ENCODE assay signal across 8 cellular contexts in the genomic region with DNA sequence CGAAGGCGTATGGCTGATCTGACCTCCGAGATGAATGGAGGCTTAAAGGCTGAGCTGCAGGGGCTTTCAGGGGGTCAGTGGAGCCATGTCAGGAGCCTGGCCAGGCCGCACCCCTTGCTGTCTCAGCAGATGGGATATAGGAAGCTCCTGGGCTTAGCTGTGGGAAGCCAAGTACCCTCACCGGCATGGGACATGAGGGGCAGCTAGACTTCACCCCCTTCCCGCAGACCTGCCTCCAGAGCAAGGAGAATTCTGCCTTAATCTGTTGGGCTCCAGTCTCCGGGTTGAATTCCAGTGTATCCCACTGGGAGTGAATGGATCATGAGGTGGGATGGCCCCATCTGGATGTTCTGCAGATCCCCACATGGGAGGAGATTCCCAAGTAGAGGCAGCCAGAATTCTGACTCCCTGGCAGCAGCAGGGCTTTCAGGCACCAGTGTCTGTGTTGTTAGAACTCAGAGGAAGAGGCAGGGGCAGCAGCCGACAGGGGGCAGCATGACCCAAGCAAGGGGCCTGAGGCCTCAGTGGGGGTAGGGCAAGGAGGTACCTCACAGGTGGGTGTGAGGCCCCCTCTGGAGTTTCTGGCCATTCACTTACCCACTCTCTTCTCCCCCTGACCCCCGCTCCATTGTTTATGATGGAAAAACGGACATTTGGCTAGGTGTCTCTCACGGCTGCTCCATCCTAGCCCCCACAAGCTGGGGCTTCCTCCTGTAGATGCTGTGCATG. TPM values are rescaled to one million over a fixed set of nuclear protein-coding genes. Genes with fewer than 3 reads are reported as not detected.
A peak's percentile ranks its signal among the peaks of the same experiment; 100 is the strongest.
DNase-seq lines count a peak whose midpoint lies in the region; ATAC-seq and TF ChIP-seq lines count a peak whose summit lies in the region.

No MANE protein-coding gene starts in this region.

- H3K4me3 ChIP-seq in CD8-positive, alpha-beta T cell (ENCODE audit: low read depth, low read length), result no peak overlapping the region
- no peak overlapping the region for H3K4me3 ChIP-seq in WI38 (ENCODE audit: low read depth, low read length)
- no peak overlapping the region for H3K4me3 ChIP-seq in brain microvascular endothelial cell (ENCODE audit: low read depth, low read length)

- CTCF ChIA-PET in CD8-positive, alpha-beta T cell (lab: Charles Lee), result interaction anchor here (0.6 to 4.4 kb wide), 15 partner anchors 8 to 315 kb away, joined by 3 to 70 read pairs (median 5); partner anchors contain the start of gene SH2D6

- H3K9me3 Mint-ChIP-seq in CD8-positive, alpha-beta T cell, result no peaks in the 10 kb centered on the region

- in situ Hi-C loops in brain microvascular endothelial cell (cut with HindIII; ENCODE audit: low pct_ligation_motif_present, low sequenced_read_pairs), result no loop called here

- no peaks in the 10 kb centered on the region for H3K27me3 Mint-ChIP-seq in CD8-positive, alpha-beta T cell (ENCODE audit: low read depth)

- H3K27ac ChIP-seq in CD8-positive, alpha-beta T cell (ENCODE audit: low read depth, low read length), result no peak overlapping the region
- H3K27ac ChIP-seq in brain microvascular endothelial cell, result no peak overlapping the region

- H3K4me1 Mint-ChIP-seq in CD8-positive, alpha-beta T cell (ENCODE audit: low read depth), result peaks cover 4% of the 10 kb centered on the region

- H3K27ac Mint-ChIP-seq in CD8-positive, alpha-beta T cell, result no peak overlapping the region

- peaks cover 9% of the 10 kb centered on the region for H3K4me1 ChIP-seq in CD8-positive, alpha-beta T cell (ENCODE audit: insufficient read depth, low read length)

- peak; percentile 59 to 86 (median 70) for DNase-seq in CD8-positive, alpha-beta T cell
- DNase-seq in HuH-7.5 (ENCODE audit: low spot score), result peak; percentile 62
- no peak for DNase-seq in brain microvascular endothelial cell
- peak; percentile 69 for DNase-seq in medulla oblongata (ENCODE audit: extremely low spot score)
- peak; percentile 45 to 54 for DNase-seq in stimulated activated CD8-positive, alpha-beta memory T cell treated with anti-CD3 and anti-CD28 coated beads, Interleukin-4, amount 100 ng/mL, for 4 hours (ENCODE audit: low read depth in 2 of 2, low spot score in 1 of 2)
- no peak for DNase-seq in NCI-H2171 treated with DMSO at 0.1 percent for 48 hours (lab: John Stamatoyannopoulos, UW)
- no peak for DNase-seq in NCI-H1417 treated with DMSO at 0.1 percent for 48 hours (lab: John Stamatoyannopoulos, UW)

- H3K4me3 Mint-ChIP-seq in CD8-positive, alpha-beta T cell, result no peak overlapping the region

- peaks cover 3% of the 10 kb centered on the region for H3K36me3 ChIP-seq in CD8-positive, alpha-beta T cell (ENCODE audit: insufficient read depth, low read length)
- peaks cover 14% of the 10 kb centered on the region for H3K36me3 ChIP-seq in brain microvascular endothelial cell (replicated peaks)

- intact Hi-C loops in CD8-positive, alpha-beta T cell (cut with DNase I, micrococcal nuclease), result loop anchor here (1.0 to 5.0 kb wide), 6 partner anchors 29 to 424 kb away; no protein-coding TSS in a partner anchor

- peak; percentile 81 for ATAC-seq in CD8-positive, alpha-beta T cell

- POLR2A ChIA-PET in CD8-positive, alpha-beta T cell (lab: Charles Lee), result interaction anchor here (0.9 kb wide), 1 partner anchor 161 kb away, joined by 3 read pairs; no protein-coding TSS in a partner anchor

- no peaks in the 10 kb centered on the region for H3K9me3 ChIP-seq in CD8-positive, alpha-beta T cell (ENCODE audit: low read length)

- peak; percentile 49 for TF ChIP-seq CTCF in CD8-positive, alpha-beta T cell (IDR thresholded peaks at IDR 0.05)
- TF ChIP-seq CTCF in WI38 (IDR thresholded peaks at IDR 0.05; ENCODE audit: low read depth, low read length) (peak; percentile 81), brain microvascular endothelial cell (IDR thresholded peaks at IDR 0.05; ENCODE audit: low read depth, low read length, missing control alignments) (peak; percentile 91)

- H3K36me3 Mint-ChIP-seq in CD8-positive, alpha-beta T cell, result peaks cover 38% of the 10 kb centered on the region

- H3K27me3 ChIP-seq in CD8-positive, alpha-beta T cell (ENCODE audit: insufficient read depth, low read length), result no peaks in the 10 kb centered on the region
- H3K27me3 ChIP-seq in brain microvascular endothelial cell (replicated peaks), result no peaks in the 10 kb centered on the region

RNA-seq across cellular contexts. Expression of gene CAPG, which starts 19.1 kb away (rescaled TPM):
- total RNA-seq in CD8-positive, alpha-beta T cell, result 1 to 10 TPM; 2.4 to 3.6 TPM

RNA-seq across cellular contexts. Expression of gene SH2D6, which starts 27.4 kb away (rescaled TPM):
- under 1 TPM; 0.33 to 0.44 TPM for total RNA-seq in CD8-positive, alpha-beta T cell

RNA-seq across cellular contexts. Expression of gene ELMOD3, which starts 36.5 kb away (rescaled TPM):
- 10 to 100 TPM; 10.8 to 12.1 TPM for total RNA-seq in CD8-positive, alpha-beta T cell

RNA-seq across cellular contexts. Expression of gene RETSAT, which starts 36.8 kb away (rescaled TPM):
- 10 to 100 TPM; 19.0 to 19.6 TPM for total RNA-seq in CD8-positive, alpha-beta T cell

Comparison
In these comparisons a context has a peak if more than half of its experiments do, and no peak if none do; other contexts are left out.
1. DNase-seq: peak in CD8-positive, alpha-beta T cell (7 of 7), HuH-7.5 (single experiment), medulla oblongata (single experiment) and stimulated activated CD8-positive, alpha-beta memory T cell treated with anti-CD3 and anti-CD28 coated beads, Interleukin-4, amount 100 ng/mL, for 4 hours (2 of 2); none in brain microvascular endothelial cell (single experiment), NCI-H2171 treated with DMSO at 0.1 percent for 48 hours (single experiment) and NCI-H1417 treated with DMSO at 0.1 percent for 48 hours (single experiment).
2. Peak in every context shown above with its lines, with median percentiles within 50 percentile points of each other: CTCF ChIP-seq.